Comparison of ENCODE assay signal across 30 cellular contexts in the genomic region with DNA sequence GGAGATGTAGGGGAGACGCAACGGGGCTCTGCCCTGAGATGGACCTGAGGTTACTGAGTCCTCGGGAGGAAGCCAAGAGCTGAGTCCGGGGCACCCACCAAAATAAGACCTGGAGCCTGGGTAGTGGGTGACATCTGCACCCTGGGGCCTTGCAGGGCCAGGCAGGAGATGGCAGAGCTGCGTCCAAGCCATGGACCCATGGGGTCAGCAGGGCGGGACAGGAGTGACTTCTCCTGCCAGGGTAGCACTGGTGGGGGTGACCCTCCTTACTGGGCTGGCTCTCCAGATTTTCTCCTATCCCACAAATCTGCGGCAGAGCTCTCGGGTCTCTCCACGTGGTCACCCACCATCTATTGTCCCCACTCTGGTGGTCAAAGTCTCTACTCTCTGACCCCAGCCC. TPM values are rescaled to one million over a fixed set of nuclear protein-coding genes. Genes with fewer than 3 reads are reported as not detected.
"Had no signal": no experiment of that assay in that cellular context is flagged by ENCODE, and none has a peak within 500 bp of the region (broad histone marks: within the 10 kb centered on the region; RNA-seq: fewer than 3 reads in every experiment).

No MANE protein-coding gene starts in this region.

- FAIRE-seq: astrocyte, bronchial epithelial cell had no signal

- H3K36me3 ChIP-seq: brain microvascular endothelial cell, esophagus squamous epithelium, gastroesophageal sphincter had no signal

- ATAC-seq: activated CD8-positive, alpha-beta T cell treated with anti-CD3 and anti-CD28 coated beads for 36 hours; activated T-cell treated with anti-CD3 and anti-CD28 coated beads, Interleukin-2, amount 50 U/mL, for 4 hours; activated T-helper 17 cell treated with anti-CD3 and anti-CD28 coated beads, Interleukin-2, amount 50 U/mL, for 72 hours; effector memory CD8-positive, alpha-beta T cell; gastroesophageal sphincter had no signal

- H3K4me3 ChIP-seq: coronary artery, dorsolateral prefrontal cortex, esophagus squamous epithelium, gastroesophageal sphincter had no signal

- H3K9me3 ChIP-seq: esophagus squamous epithelium, gastroesophageal sphincter had no signal

- H3K4me1 ChIP-seq: esophagus squamous epithelium, gastroesophageal sphincter had no signal

- DNase-seq: activated CD4-positive, alpha-beta T cell treated with anti-CD3 and anti-CD28 coated beads for 4 hours; activated CD4-positive, alpha-beta T cell treated with anti-CD3 and anti-CD28 coated beads, Interleukin-2, amount 50 U/mL, for 1 hour; activated CD4-positive, alpha-beta T cell treated with anti-CD3 and anti-CD28 coated beads, Interleukin-2, amount 50 U/mL, for 48 hours; activated CD4-positive, CD25-positive, alpha-beta regulatory T cell; activated CD4-positive, CD25-positive, alpha-beta regulatory T cell treated with anti-CD3 and anti-CD28 coated beads, Interleukin-2, amount 50 U/mL, for 72 hours; activated CD8-positive, alpha-beta memory T cell treated with anti-CD3 and anti-CD28 coated beads for 24 hours; activated CD8-positive, alpha-beta T cell treated with anti-CD3 and anti-CD28 coated beads for 36 hours; activated effector memory CD4-positive, alpha-beta T cell treated with Interleukin-2 at 50 U/mL for 16 hours; activated gamma-delta T cell treated with Interleukin-2 at 50 U/mL for 16 hours; activated naive CD4-positive, alpha-beta T cell treated with anti-CD3 and anti-CD28 coated beads, Interleukin-2, amount 50 U/mL, for 16 hours; activated naive CD4-positive, alpha-beta T cell treated with Interleukin-2 at 50 U/mL for 16 hours; activated T-cell treated with anti-CD3 and anti-CD28 coated beads, Interleukin-2, amount 50 U/mL, for 4 hours; amniotic stem cell; brain microvascular endothelial cell; effector memory CD8-positive, alpha-beta T cell; erythroblast; esophagus squamous epithelium; foreskin melanocyte; T-helper 2 cell had no signal

- H3K27ac ChIP-seq: brain microvascular endothelial cell, coronary artery, dorsolateral prefrontal cortex, esophagus squamous epithelium, gastroesophageal sphincter had no signal

RNA-seq across cellular contexts. Expression of a gene that starts 2.1 kb away (rescaled TPM):
- total RNA-seq: activated CD8-positive, alpha-beta T cell treated with anti-CD3 and anti-CD28 coated beads for 36 hours; activated T-cell treated with anti-CD3 and anti-CD28 coated beads, Interleukin-2, amount 50 U/mL, for 4 hours; activated T-helper 17 cell treated with anti-CD3 and anti-CD28 coated beads, Interleukin-2, amount 50 U/mL, for 72 hours; astrocyte; bronchial epithelial cell; cardiac septum; esophagus squamous epithelium; fibroblast of lung; fibroblast of villous mesenchyme; gastroesophageal sphincter; glomerular endothelial cell; T-helper 1 cell treated with Interleukin-12 subunit alpha and Interleukin-12 subunit beta and Interleukin-4 antibody, amounts not matched to agents 30 ng/mL and 1 ng/mL, for 36 hours had no signal
- polyA plus RNA-seq: fibroblast of lung had no signal
